In genomic region chr2:101307503-101307902, GRCh38 we compare ENCODE assay signal across 8 cellular contexts. TPM values are rescaled to one million over a fixed set of nuclear protein-coding genes. Genes with fewer than 3 reads are reported as not detected.
A peak's percentile ranks its signal among the peaks of the same experiment; 100 is the strongest.
DNase-seq lines count a peak whose midpoint lies in the region; ATAC-seq and TF ChIP-seq lines count a peak whose summit lies in the region.

No MANE protein-coding gene starts in this region.

- H3K4me1 ChIP-seq in mucosa of descending colon (ENCODE audit: low read depth): peaks cover 31% of the 10 kb centered on the region

- no peaks in the 10 kb centered on the region for H3K27me3 ChIP-seq in brain microvascular endothelial cell (replicated peaks)

- intact Hi-C loops in mucosa of descending colon (cut with DNase I, micrococcal nuclease): no loop called here

- no peaks in the 10 kb centered on the region for H3K36me3 ChIP-seq in brain microvascular endothelial cell (replicated peaks)
- no peaks in the 10 kb centered on the region for H3K36me3 ChIP-seq in mucosa of descending colon (ENCODE audit: low read depth)

- no peak for ATAC-seq in mucosa of descending colon
- no peak for ATAC-seq in HG02588 (IDR thresholded peaks at IDR 0.05; ENCODE audit: unreplicated experiment)
- no peak for ATAC-seq in GM19324 (IDR thresholded peaks at IDR 0.05; ENCODE audit: low FRiP score, unreplicated experiment)

- H3K27ac ChIP-seq in brain microvascular endothelial cell: no peak overlapping the region

- no peaks in the 10 kb centered on the region for H3K9me3 ChIP-seq in mucosa of descending colon

- H3K4me3 ChIP-seq in brain microvascular endothelial cell (ENCODE audit: low read depth, low read length) (peak overlapping the region; percentile 73), mucosa of descending colon (peak overlapping the region; percentile 92)

- TF ChIP-seq CTCF in brain microvascular endothelial cell (IDR thresholded peaks at IDR 0.05; ENCODE audit: low read depth, low read length, missing control alignments): no peak
- TF ChIP-seq CTCF in mucosa of descending colon (IDR thresholded peaks at IDR 0.05): no peak

- in situ Hi-C loops in brain microvascular endothelial cell (cut with HindIII; ENCODE audit: low pct_ligation_motif_present, low sequenced_read_pairs): no loop called here

- peak; percentile 44 for DNase-seq in stimulated activated CD4-positive, alpha-beta T cell treated with anti-CD3 and anti-CD28 coated beads, Interleukin-15, amount 100 ng/mL, for 24 hours
- no peak for DNase-seq in stimulated activated CD4-positive, alpha-beta T cell treated with anti-CD3 and anti-CD28 coated beads, Interleukin-2, amount 100 ng/mL, for 48 hours
- DNase-seq in brain microvascular endothelial cell: no peak
- DNase-seq in mucosa of descending colon: peak in 2 of 3 donors; percentile 25 to 38
- no peak for DNase-seq in glomerular visceral epithelial cell (ENCODE audit: extremely low spot score)
- no peak for DNase-seq in NCI-H446 (lab: John Stamatoyannopoulos, UW)

RNA-seq across cellular contexts. Expression of gene RNF149, which starts 1.0 kb away (rescaled TPM):
- total RNA-seq in mucosa of descending colon: 10 to 100 TPM; 50.5 to 62.5 (median 56.3) TPM

RNA-seq across cellular contexts. Expression of gene CNOT11, which starts 54.8 kb away (rescaled TPM):
- total RNA-seq in mucosa of descending colon: 10 to 100 TPM; 39.3 to 56.7 (median 54.4) TPM

Comparison
In these comparisons a context has a peak if more than half of its experiments do, and no peak if none do; other contexts are left out.
1. DNase-seq: peak in stimulated activated CD4-positive, alpha-beta T cell treated with anti-CD3 and anti-CD28 coated beads, Interleukin-15, amount 100 ng/mL, for 24 hours (single experiment) and mucosa of descending colon (2 of 3); none in stimulated activated CD4-positive, alpha-beta T cell treated with anti-CD3 and anti-CD28 coated beads, Interleukin-2, amount 100 ng/mL, for 48 hours (0 of 2), brain microvascular endothelial cell (single experiment), glomerular visceral epithelial cell (single experiment) and NCI-H446 (0 of 2).